24 cellular contexts compared by ENCODE assay signal in the genomic region with DNA sequence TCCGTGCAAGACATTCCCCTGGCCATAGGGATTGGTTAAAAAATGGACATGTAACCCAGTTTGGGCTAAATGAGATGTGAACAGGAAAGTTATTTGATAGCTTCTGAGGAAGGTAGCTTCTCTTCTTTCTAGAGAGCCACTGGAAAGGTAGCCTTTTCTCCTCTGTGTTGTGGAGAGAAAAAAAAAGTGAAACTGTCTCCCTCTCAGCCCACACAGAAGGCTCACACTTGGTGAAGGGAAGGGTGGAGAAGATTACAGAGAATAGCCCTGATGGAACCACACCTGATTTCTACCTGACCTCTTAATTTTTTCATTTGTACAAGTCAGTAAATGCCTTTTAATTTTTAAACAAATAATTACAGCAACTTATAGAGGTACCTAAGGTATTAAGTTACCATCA. TPM values are rescaled to one million over a fixed set of nuclear protein-coding genes. Genes with fewer than 3 reads are reported as not detected.
DNase-seq lines count a peak whose midpoint lies in the region; ATAC-seq, FAIRE-seq and TF ChIP-seq lines count a peak whose summit lies in the region.
"Had no signal": no experiment of that assay in that cellular context is flagged by ENCODE, and none has a peak within 500 bp of the region (broad histone marks: within the 10 kb centered on the region; RNA-seq: fewer than 3 reads in every experiment).

No MANE protein-coding gene starts in this region.

- intact Hi-C loops in pancreas (cut with DNase I), result no loop called here

- H3K36me3 ChIP-seq in pancreas, result no peaks in the 10 kb centered on the region
- H3K36me3 ChIP-seq: BLaER1, heart left ventricle, sigmoid colon, upper lobe of left lung had no signal

- peak overlapping the region; percentile 13 to 62 (median 54) for H3K27ac ChIP-seq in pancreas
- H3K27ac ChIP-seq: BLaER1, heart left ventricle, sigmoid colon, SK-N-MC, upper lobe of left lung had no signal

- H3K4me1 ChIP-seq in pancreas, result peaks cover 0 to 34% (median 19%) of the 10 kb centered on the region in 3 donors
- H3K4me1 ChIP-seq: BLaER1, sigmoid colon had no signal

- FAIRE-seq in pancreas (lab: Jason Lieb, UNC), result no peak
- FAIRE-seq: D721Med had no signal

- peak overlapping the region; percentile 93 for H3K27ac Mint-ChIP-seq in activated T-cell treated with anti-CD3 and anti-CD28 coated beads, Interleukin-2, amount 50 U/mL, for 24 hours
- peak overlapping the region; percentile 72 for H3K27ac Mint-ChIP-seq in activated naive CD8-positive, alpha-beta T cell treated with anti-CD3 and anti-CD28 coated beads, Interleukin-2, amount 50 U/mL, for 24 hours
- H3K27ac Mint-ChIP-seq: IgD-negative memory B cell had no signal

- no peak for TF ChIP-seq CTCF in pancreas (IDR thresholded peaks at IDR 0.05)

- DNase-seq in activated T-cell treated with anti-CD3 and anti-CD28 coated beads, Interleukin-2, amount 50 U/mL, for 24 hours, result no peak
- no peak for DNase-seq in activated T-cell treated with anti-CD3 and anti-CD28 coated beads, Interleukin-2, amount 50 U/mL, for 1 hour
- no peak for DNase-seq in activated naive CD8-positive, alpha-beta T cell treated with anti-CD3 and anti-CD28 coated beads, Interleukin-2, amount 50 U/mL, for 24 hours
- no peak for DNase-seq in pancreas
- no peak for DNase-seq in midbrain (lab: John Stamatoyannopoulos, UW)
- DNase-seq in DMS79 (lab: John Stamatoyannopoulos, UW), result no peak
- DNase-seq: activated CD4-positive, alpha-beta memory T cell treated with anti-CD3 and anti-CD28 coated beads for 36 hours; activated naive CD4-positive, alpha-beta T cell treated with anti-CD3 and anti-CD28 coated beads, Interleukin-2, amount 50 U/mL, for 16 hours; activated T-cell treated with anti-CD3 and anti-CD28 coated beads for 4 hours; cerebellar nuclear complex; heart left ventricle; NCI-H1436; NCI-H524 treated with DMSO at 0.1 percent for 48 hours; sigmoid colon; stimulated activated CD8-positive, alpha-beta memory T cell treated with anti-CD3 and anti-CD28 coated beads, Interleukin-4, amount 100 ng/mL, for 48 hours; T-helper 2 cell; upper lobe of left lung had no signal

- H3K9me3 ChIP-seq in pancreas, result no peaks in the 10 kb centered on the region
- H3K9me3 ChIP-seq: BLaER1, heart left ventricle, sigmoid colon, upper lobe of left lung had no signal

- H3K4me3 ChIP-seq in pancreas, result no peak overlapping the region
- H3K4me3 ChIP-seq: BLaER1, heart left ventricle, sigmoid colon, SK-N-MC, upper lobe of left lung had no signal

- H3K36me3 Mint-ChIP-seq in activated T-cell treated with anti-CD3 and anti-CD28 coated beads, Interleukin-2, amount 50 U/mL, for 24 hours (ENCODE audit: low read depth), result no peaks in the 10 kb centered on the region
- H3K36me3 Mint-ChIP-seq in activated naive CD8-positive, alpha-beta T cell treated with anti-CD3 and anti-CD28 coated beads, Interleukin-2, amount 50 U/mL, for 24 hours (ENCODE audit: low read depth), result no peaks in the 10 kb centered on the region
- H3K36me3 Mint-ChIP-seq: activated CD4-positive, alpha-beta memory T cell treated with anti-CD3 and anti-CD28 coated beads for 36 hours; IgD-negative memory B cell had no signal

- peaks cover 9% of the 10 kb centered on the region for H3K27me3 Mint-ChIP-seq in activated T-cell treated with anti-CD3 and anti-CD28 coated beads, Interleukin-2, amount 50 U/mL, for 24 hours
- peaks cover 10% of the 10 kb centered on the region for H3K27me3 Mint-ChIP-seq in activated naive CD8-positive, alpha-beta T cell treated with anti-CD3 and anti-CD28 coated beads, Interleukin-2, amount 50 U/mL, for 24 hours

- 63 to 66% methylated on average over 1 of the region's 1 CpG for WGBS in pancreas, 2 donors

- ATAC-seq in HG02588 (IDR thresholded peaks at IDR 0.05; ENCODE audit: unreplicated experiment) (peak; percentile 60), pancreas (peak in 1 of 4 donors; percentile 5), HG03108 (IDR thresholded peaks at IDR 0.05; ENCODE audit: unreplicated experiment) (no peak)
- ATAC-seq in activated naive CD8-positive, alpha-beta T cell treated with anti-CD3 and anti-CD28 coated beads, Interleukin-2, amount 50 U/mL, for 24 hours, result peak; percentile 17
- ATAC-seq: heart left ventricle had no signal

- no peaks in the 10 kb centered on the region for H3K9me3 Mint-ChIP-seq in activated T-cell treated with anti-CD3 and anti-CD28 coated beads, Interleukin-2, amount 50 U/mL, for 24 hours
- H3K9me3 Mint-ChIP-seq in activated naive CD8-positive, alpha-beta T cell treated with anti-CD3 and anti-CD28 coated beads, Interleukin-2, amount 50 U/mL, for 24 hours, result no peaks in the 10 kb centered on the region
- H3K9me3 Mint-ChIP-seq: activated CD4-positive, alpha-beta memory T cell treated with anti-CD3 and anti-CD28 coated beads for 36 hours; IgD-negative memory B cell; neural crest cell had no signal

- H3K4me3 Mint-ChIP-seq in activated T-cell treated with anti-CD3 and anti-CD28 coated beads, Interleukin-2, amount 50 U/mL, for 24 hours, result no peak overlapping the region
- no peak overlapping the region for H3K4me3 Mint-ChIP-seq in activated naive CD8-positive, alpha-beta T cell treated with anti-CD3 and anti-CD28 coated beads, Interleukin-2, amount 50 U/mL, for 24 hours
- H3K4me3 Mint-ChIP-seq: activated CD4-positive, alpha-beta memory T cell treated with anti-CD3 and anti-CD28 coated beads for 36 hours; IgD-negative memory B cell; neural crest cell had no signal

- peaks cover 70% of the 10 kb centered on the region for H3K4me1 Mint-ChIP-seq in activated T-cell treated with anti-CD3 and anti-CD28 coated beads, Interleukin-2, amount 50 U/mL, for 24 hours (ENCODE audit: low read depth)
- peaks cover 67% of the 10 kb centered on the region for H3K4me1 Mint-ChIP-seq in activated naive CD8-positive, alpha-beta T cell treated with anti-CD3 and anti-CD28 coated beads, Interleukin-2, amount 50 U/mL, for 24 hours
- H3K4me1 Mint-ChIP-seq: neural crest cell had no signal

- H3K27me3 ChIP-seq in pancreas, result no peaks in the 10 kb centered on the region
- H3K27me3 ChIP-seq: heart left ventricle, sigmoid colon, upper lobe of left lung had no signal

RNA-seq across cellular contexts. Expression of gene GLIS3, which starts 5.7 kb away (rescaled TPM):
- total RNA-seq in pancreas, result 10 to 100 TPM; 32.0 to 67.2 (median 40.7) TPM
- polyA plus RNA-seq in pancreas, result 10 to 100 TPM; 15.9 to 29.1 TPM
- polyA plus RNA-seq: IgD-negative memory B cell had no signal
